17 cellular contexts compared by ENCODE assay signal in genomic region chr20:45508068-45508886, GRCh38. TPM values are rescaled to one million over a fixed set of nuclear protein-coding genes. Genes with fewer than 3 reads are reported as not detected.
DNase-seq lines count a peak whose midpoint lies in the region; ATAC-seq and TF ChIP-seq lines count a peak whose summit lies in the region.
"Had no signal": no experiment of that assay in that cellular context is flagged by ENCODE, and none has a peak within 500 bp of the region (broad histone marks: within the 10 kb centered on the region; RNA-seq: fewer than 3 reads in every experiment).

No MANE protein-coding gene starts in this region.

- H3K9me3 ChIP-seq in PC-9 (ENCODE audit: insufficient read depth, low read depth) = 0 out of 2 replicates have a peak, but pooled peaks cover 3% of the 10 kb centered on the region

- POLR2A ChIA-PET in activated CD8-positive, alpha-beta T cell treated with anti-CD3 and anti-CD28 coated beads for 36 hours (lab: Charles Lee) = no interaction called here
- POLR2A ChIA-PET in activated CD8-positive, alpha-beta T cell treated with anti-CD3 and anti-CD28 coated beads, Interleukin-2, amount 10 ng/mL, durations not matched to agents 7 days and 5 days (lab: Charles Lee) = no interaction called here
- POLR2A ChIA-PET in PC-9 (lab: Charles Lee; ENCODE audit: unreplicated experiment) = interaction anchor here (0.6 kb wide), 1 partner anchor 19 kb away, joined by 13 read pairs; no protein-coding TSS in a partner anchor

- no peaks in the 10 kb centered on the region for H3K9me2 ChIP-seq in PC-9 (ENCODE audit: insufficient read depth)

- intact Hi-C loops in activated CD8-positive, alpha-beta T cell treated with anti-CD3 and anti-CD28 coated beads for 36 hours (cut with micrococcal nuclease) = no loop called here
- intact Hi-C loops in PC-9 (cut with micrococcal nuclease; ENCODE audit: unreplicated experiment) = loop anchor here (1.0 kb wide), 1 partner anchor 10 kb away; no protein-coding TSS in a partner anchor

- no peak for ATAC-seq in activated CD8-positive, alpha-beta T cell treated with anti-CD3 and anti-CD28 coated beads for 36 hours
- no peak for ATAC-seq in activated CD8-positive, alpha-beta T cell treated with anti-CD3 and anti-CD28 coated beads, Interleukin-2, amount 10 ng/mL, durations not matched to agents 7 days and 5 days
- peak; percentile 74 for ATAC-seq in esophagus mucosa
- ATAC-seq in stimulated activated naive CD8-positive, alpha-beta T cell treated with anti-CD3 and anti-CD28 coated beads, Interleukin-15, amount 100 ng/mL, for 72 hours = peak; percentile 73
- ATAC-seq in HG03460 (IDR thresholded peaks at IDR 0.05; ENCODE audit: unreplicated experiment) = no peak

- no peaks in the 10 kb centered on the region for H3K9me3 Mint-ChIP-seq in activated CD8-positive, alpha-beta T cell treated with anti-CD3 and anti-CD28 coated beads for 36 hours
- H3K9me3 Mint-ChIP-seq in activated CD8-positive, alpha-beta T cell treated with anti-CD3 and anti-CD28 coated beads, Interleukin-2, amount 10 ng/mL, durations not matched to agents 7 days and 5 days (ENCODE audit: insufficient read depth) = no peaks in the 10 kb centered on the region
- no peaks in the 10 kb centered on the region for H3K9me3 Mint-ChIP-seq in stimulated activated naive CD8-positive, alpha-beta T cell treated with anti-CD3 and anti-CD28 coated beads, Interleukin-15, amount 100 ng/mL, for 72 hours

- no peak for TF ChIP-seq CTCF in activated CD8-positive, alpha-beta T cell treated with anti-CD3 and anti-CD28 coated beads for 36 hours (IDR thresholded peaks at IDR 0.05)
- TF ChIP-seq CTCF in PC-9 (conservative IDR thresholded peaks at IDR 0.05) = no peak

- no peak overlapping the region for H2AFZ ChIP-seq in PC-9
- H2AFZ ChIP-seq: GM23248 had no signal

- H3K79me2 ChIP-seq in PC-9 (ENCODE audit: low read depth) = no peaks in the 10 kb centered on the region

- no peak overlapping the region for H3K4me3 Mint-ChIP-seq in activated CD8-positive, alpha-beta T cell treated with anti-CD3 and anti-CD28 coated beads for 36 hours
- no peak overlapping the region for H3K4me3 Mint-ChIP-seq in activated CD8-positive, alpha-beta T cell treated with anti-CD3 and anti-CD28 coated beads, Interleukin-2, amount 10 ng/mL, durations not matched to agents 7 days and 5 days
- peak overlapping the region; percentile 2 to 44 for H3K4me3 Mint-ChIP-seq in stimulated activated naive CD8-positive, alpha-beta T cell treated with anti-CD3 and anti-CD28 coated beads, Interleukin-15, amount 100 ng/mL, for 72 hours

- peaks cover 45% of the 10 kb centered on the region for H3K4me1 ChIP-seq in PC-9 (replicated peaks; ENCODE audit: insufficient read depth)

- H3K36me3 ChIP-seq in PC-9 (ENCODE audit: low read depth) = no peaks in the 10 kb centered on the region

- H3K36me3 Mint-ChIP-seq in activated CD8-positive, alpha-beta T cell treated with anti-CD3 and anti-CD28 coated beads for 36 hours (ENCODE audit: low read depth) = no peaks in the 10 kb centered on the region
- H3K36me3 Mint-ChIP-seq in activated CD8-positive, alpha-beta T cell treated with anti-CD3 and anti-CD28 coated beads, Interleukin-2, amount 10 ng/mL, durations not matched to agents 7 days and 5 days (ENCODE audit: low read depth) = no peaks in the 10 kb centered on the region

- peaks cover 31% of the 10 kb centered on the region for H3K27me3 Mint-ChIP-seq in activated CD8-positive, alpha-beta T cell treated with anti-CD3 and anti-CD28 coated beads for 36 hours
- H3K27me3 Mint-ChIP-seq in activated CD8-positive, alpha-beta T cell treated with anti-CD3 and anti-CD28 coated beads, Interleukin-2, amount 10 ng/mL, durations not matched to agents 7 days and 5 days (ENCODE audit: low read depth) = peaks cover 26% of the 10 kb centered on the region
- peaks cover 82% of the 10 kb centered on the region for H3K27me3 Mint-ChIP-seq in stimulated activated naive CD8-positive, alpha-beta T cell treated with anti-CD3 and anti-CD28 coated beads, Interleukin-15, amount 100 ng/mL, for 72 hours

- H4K20me1 ChIP-seq in PC-9 (ENCODE audit: insufficient read depth) = no peaks in the 10 kb centered on the region

- no peak overlapping the region for H3K27ac Mint-ChIP-seq in activated CD8-positive, alpha-beta T cell treated with anti-CD3 and anti-CD28 coated beads for 36 hours
- no peak overlapping the region for H3K27ac Mint-ChIP-seq in activated CD8-positive, alpha-beta T cell treated with anti-CD3 and anti-CD28 coated beads, Interleukin-2, amount 10 ng/mL, durations not matched to agents 7 days and 5 days
- peak overlapping the region in 1 of 2 donors; percentile 95 for H3K27ac Mint-ChIP-seq in stimulated activated naive CD8-positive, alpha-beta T cell treated with anti-CD3 and anti-CD28 coated beads, Interleukin-15, amount 100 ng/mL, for 72 hours

- CTCF ChIA-PET in activated CD8-positive, alpha-beta T cell treated with anti-CD3 and anti-CD28 coated beads for 36 hours (lab: Charles Lee) = interaction anchor here (1.0 kb wide), 1 partner anchor 121 kb away, joined by 3 read pairs; no protein-coding TSS in a partner anchor
- CTCF ChIA-PET in activated CD8-positive, alpha-beta T cell treated with anti-CD3 and anti-CD28 coated beads, Interleukin-2, amount 10 ng/mL, durations not matched to agents 7 days and 5 days (lab: Charles Lee) = no interaction called here
- CTCF ChIA-PET in PC-9 (lab: Charles Lee) = interaction anchor here (0.7 kb wide), 1 partner anchor 263 kb away, joined by 26 read pairs; no protein-coding TSS in a partner anchor

- peaks cover 12% of the 10 kb centered on the region for H3K4me1 Mint-ChIP-seq in activated CD8-positive, alpha-beta T cell treated with anti-CD3 and anti-CD28 coated beads for 36 hours (ENCODE audit: low read depth)
- peaks cover 3% of the 10 kb centered on the region for H3K4me1 Mint-ChIP-seq in activated CD8-positive, alpha-beta T cell treated with anti-CD3 and anti-CD28 coated beads, Interleukin-2, amount 10 ng/mL, durations not matched to agents 7 days and 5 days (ENCODE audit: low read depth)
- H3K4me1 Mint-ChIP-seq in stimulated activated naive CD8-positive, alpha-beta T cell treated with anti-CD3 and anti-CD28 coated beads, Interleukin-15, amount 100 ng/mL, for 72 hours = peaks cover 18% of the 10 kb centered on the region

- peak overlapping the region; percentile 7; the same call in 1 of the 2 replicates for H3K4me3 ChIP-seq in PC-9
- H3K4me3 ChIP-seq: GM23248 had no signal

- peak overlapping the region; percentile 61 for H3K4me2 ChIP-seq in PC-9

- BruUV-seq in PC-9 (replicated peaks; lab: Mats Ljungman, UMichigan) = no TSS peak

- no peaks in the 10 kb centered on the region for H3K27me3 ChIP-seq in PC-9 (ENCODE audit: insufficient read depth, low read depth)

- peak overlapping the region; percentile 95 for H3K27ac ChIP-seq in PC-9
- H3K27ac ChIP-seq: C4-2B, GM23248 had no signal

- peaks cover 27% of the 10 kb centered on the region for H3F3A ChIP-seq in PC-9 (ENCODE audit: insufficient read depth, low read depth)

- peak; percentile 13 for DNase-seq in activated CD8-positive, alpha-beta T cell treated with anti-CD3 and anti-CD28 coated beads for 36 hours
- DNase-seq in activated CD8-positive, alpha-beta T cell treated with anti-CD3 and anti-CD28 coated beads, Interleukin-2, amount 10 ng/mL, durations not matched to agents 7 days and 5 days = no peak
- DNase-seq in PC-9 (peak; percentile 61 to 96), C1 segment of cervical spinal cord (lab: John Stamatoyannopoulos, UW) (no peak), NCI-H774 (lab: John Stamatoyannopoulos, UW) (no peak)
- peak in 1 of 2 donors; percentile 31 for DNase-seq in stimulated activated naive CD8-positive, alpha-beta T cell treated with anti-CD3 and anti-CD28 coated beads, Interleukin-15, amount 100 ng/mL, for 72 hours
- DNase-seq: GM23248, Karpas-422, NCI-H1417 treated with DMSO at 0.1 percent for 48 hours, NCI-H2029, NCI-H2171 treated with DMSO at 0.1 percent for 48 hours, RPMI8226 had no signal

RNA-seq across cellular contexts. Expression of gene SPINT3, which starts 7.1 kb away (rescaled TPM):
- total RNA-seq in activated CD8-positive, alpha-beta T cell treated with anti-CD3 and anti-CD28 coated beads for 36 hours = not detected
- total RNA-seq in activated CD8-positive, alpha-beta T cell treated with anti-CD3 and anti-CD28 coated beads, Interleukin-2, amount 10 ng/mL, durations not matched to agents 7 days and 5 days = not detected
- total RNA-seq in PC-9 (2021) = not detected in 2 replicates
- total RNA-seq in esophagus mucosa = not detected
- total RNA-seq: G401, GM23248, NCI-H460 had no signal

RNA-seq across cellular contexts. Expression of gene WFDC6, which starts 31.0 kb away (rescaled TPM):
- total RNA-seq in activated CD8-positive, alpha-beta T cell treated with anti-CD3 and anti-CD28 coated beads for 36 hours = not detected
- total RNA-seq in activated CD8-positive, alpha-beta T cell treated with anti-CD3 and anti-CD28 coated beads, Interleukin-2, amount 10 ng/mL, durations not matched to agents 7 days and 5 days = not detected
- not detected in 2 replicates for total RNA-seq in PC-9 (2021)
- not detected for total RNA-seq in esophagus mucosa
- total RNA-seq: G401, GM23248 had no signal

RNA-seq across cellular contexts. Expression of gene WFDC2, which starts 38.7 kb away (rescaled TPM):
- total RNA-seq in activated CD8-positive, alpha-beta T cell treated with anti-CD3 and anti-CD28 coated beads for 36 hours = 1 to 10 TPM; 1.3 TPM
- total RNA-seq in activated CD8-positive, alpha-beta T cell treated with anti-CD3 and anti-CD28 coated beads, Interleukin-2, amount 10 ng/mL, durations not matched to agents 7 days and 5 days = not detected
- total RNA-seq in PC-9 (2021) (159 and 185 TPM in 2 replicates), esophagus mucosa (37.9 TPM)
- total RNA-seq: G401, GM23248, NCI-H460 had no signal

RNA-seq across cellular contexts. Expression of gene EPPIN, which starts 38.9 kb away (rescaled TPM):
- total RNA-seq in activated CD8-positive, alpha-beta T cell treated with anti-CD3 and anti-CD28 coated beads for 36 hours = not detected
- total RNA-seq in activated CD8-positive, alpha-beta T cell treated with anti-CD3 and anti-CD28 coated beads, Interleukin-2, amount 10 ng/mL, durations not matched to agents 7 days and 5 days = not detected
- total RNA-seq in PC-9 (2021) (not detected in 2 replicates), esophagus mucosa (not detected)
- total RNA-seq: G401, GM23248, NCI-H460 had no signal

Comparison
In these comparisons a context has a peak if more than half of its experiments do, and no peak if none do; other contexts are left out.
1. DNase-seq: peak in activated CD8-positive, alpha-beta T cell treated with anti-CD3 and anti-CD28 coated beads for 36 hours (single experiment) and PC-9 (2 of 2); none in activated CD8-positive, alpha-beta T cell treated with anti-CD3 and anti-CD28 coated beads, Interleukin-2, amount 10 ng/mL, durations not matched to agents 7 days and 5 days (single experiment), C1 segment of cervical spinal cord (0 of 14) and NCI-H774 (single experiment).
2. ATAC-seq: peak in esophagus mucosa (single experiment) and stimulated activated naive CD8-positive, alpha-beta T cell treated with anti-CD3 and anti-CD28 coated beads, Interleukin-15, amount 100 ng/mL, for 72 hours (single experiment); none in activated CD8-positive, alpha-beta T cell treated with anti-CD3 and anti-CD28 coated beads for 36 hours (single experiment), activated CD8-positive, alpha-beta T cell treated with anti-CD3 and anti-CD28 coated beads, Interleukin-2, amount 10 ng/mL, durations not matched to agents 7 days and 5 days (single experiment) and HG03460 (single experiment).
3. H3K4me3 Mint-ChIP-seq: peak in stimulated activated naive CD8-positive, alpha-beta T cell treated with anti-CD3 and anti-CD28 coated beads, Interleukin-15, amount 100 ng/mL, for 72 hours (2 of 2); none in activated CD8-positive, alpha-beta T cell treated with anti-CD3 and anti-CD28 coated beads for 36 hours (single experiment) and activated CD8-positive, alpha-beta T cell treated with anti-CD3 and anti-CD28 coated beads, Interleukin-2, amount 10 ng/mL, durations not matched to agents 7 days and 5 days (single experiment).
4. RNA of gene WFDC2, which starts 38.7 kb away (total RNA-seq): 159 to 185 TPM in PC-9 and 37.9 TPM in esophagus mucosa (single experiment); 1.3 TPM in activated CD8-positive, alpha-beta T cell treated with anti-CD3 and anti-CD28 coated beads for 36 hours and not detected in activated CD8-positive, alpha-beta T cell treated with anti-CD3 and anti-CD28 coated beads, Interleukin-2, amount 10 ng/mL, durations not matched to agents 7 days and 5 days; every median in the first group is over 10 times any median in the second.